1 cellular context compared by ENCODE assay signal in the genomic region with DNA sequence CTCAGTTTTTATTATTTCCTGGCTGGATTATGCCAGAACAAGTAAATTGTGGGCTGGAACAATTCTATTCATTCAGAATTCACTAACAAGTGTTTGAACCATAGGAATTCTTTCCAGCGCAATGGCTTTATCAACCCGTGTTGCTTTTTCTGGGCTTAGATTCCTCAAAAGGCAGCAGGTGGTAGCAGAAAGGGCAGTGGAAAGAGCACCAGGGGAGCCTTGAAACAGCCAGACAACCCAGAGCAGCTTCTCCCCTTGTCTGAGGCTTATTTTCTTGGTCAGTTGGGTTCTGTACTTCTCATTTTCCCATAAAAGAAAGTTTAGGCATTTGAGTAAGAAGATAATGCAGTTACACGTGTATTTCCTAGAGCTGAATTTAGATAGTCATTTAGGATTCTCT.
TF ChIP-seq lines count a peak whose summit lies in the region.

No MANE protein-coding gene starts in this region.

TF ChIP-seq in HCT116, 20 proteins besides CTCF, POLR2A, EP300 and RAD21 (continued from another document):
- no peak for TF ChIP-seq FOSL1 (IDR thresholded peaks at IDR 0.05; ENCODE audit: low read depth)
- TF ChIP-seq CEBPB (IDR thresholded peaks at IDR 0.05; ENCODE audit: low read depth) = no peak
- TF ChIP-seq, protein P1, sequence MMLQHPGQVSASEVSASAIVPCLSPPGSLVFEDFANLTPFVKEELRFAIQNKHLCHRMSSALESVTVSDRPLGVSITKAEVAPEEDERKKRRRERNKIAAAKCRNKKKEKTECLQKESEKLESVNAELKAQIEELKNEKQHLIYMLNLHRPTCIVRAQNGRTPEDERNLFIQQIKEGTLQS (IDR thresholded peaks at IDR 0.05) = no peak
- no peak for TF ChIP-seq ELF1 (IDR thresholded peaks at IDR 0.05; ENCODE audit: borderline replicate concordance, low read depth)
